ENCODE assay signal across 23 cellular contexts in genomic region chr10:47259521-47259920, GRCh38. TPM values are rescaled to one million over a fixed set of nuclear protein-coding genes. Genes with fewer than 3 reads are reported as not detected.
DNase-seq lines count a peak whose midpoint lies in the region; ATAC-seq and TF ChIP-seq lines count a peak whose summit lies in the region.
"Had no signal": no experiment of that assay in that cellular context is flagged by ENCODE, and none has a peak within 500 bp of the region (broad histone marks: within the 10 kb centered on the region; RNA-seq: fewer than 3 reads in every experiment).

No MANE protein-coding gene starts in this region.

- H3F3A ChIP-seq in Loucy (ENCODE audit: low read depth): peaks cover 4% of the 10 kb centered on the region; the same call in 1 of the 2 replicates

- 75 to 81% methylated on average over 4 to 5 of the region's 5 CpGs for WGBS in tibial nerve, 2 donors

- H4K20me1 ChIP-seq in Loucy (ENCODE audit: insufficient read depth, low read length, poor library complexity, severe bottlenecking): no peaks in the 10 kb centered on the region

- no peak overlapping the region for H2AFZ ChIP-seq in Loucy (ENCODE audit: low read length)

- H3K4me1 ChIP-seq in Loucy (ENCODE audit: insufficient read depth, low read length, poor library complexity, severe bottlenecking) (peaks cover 98% of the 10 kb centered on the region), tibial nerve (peaks cover 0 to 7% (median 0%) of the 10 kb centered on the region in 4 donors)
- H3K4me1 ChIP-seq: gastroesophageal sphincter, psoas muscle, upper lobe of right lung had no signal

- H3K79me2 ChIP-seq in Loucy (ENCODE audit: insufficient read depth, low read length): no peaks in the 10 kb centered on the region

- no peaks in the 10 kb centered on the region for H3K27me3 Mint-ChIP-seq in memory B cell
- no peaks in the 10 kb centered on the region for H3K27me3 Mint-ChIP-seq in stimulated activated naive CD8-positive, alpha-beta T cell treated with anti-CD3 and anti-CD28 coated beads, Interleukin-15, amount 100 ng/mL, for 72 hours

- no peak for ATAC-seq in memory B cell (ENCODE audit: low read depth)
- ATAC-seq in stimulated activated naive CD8-positive, alpha-beta T cell treated with anti-CD3 and anti-CD28 coated beads, Interleukin-15, amount 100 ng/mL, for 72 hours: no peak
- ATAC-seq in GM18505 (IDR thresholded peaks at IDR 0.05; ENCODE audit: unreplicated experiment): no peak
- ATAC-seq: gastroesophageal sphincter, HepG2, left colon, psoas muscle, upper lobe of right lung had no signal

- H3K9me3 Mint-ChIP-seq in memory B cell: no peaks in the 10 kb centered on the region
- H3K9me3 Mint-ChIP-seq in stimulated activated naive CD8-positive, alpha-beta T cell treated with anti-CD3 and anti-CD28 coated beads, Interleukin-15, amount 100 ng/mL, for 72 hours: peaks cover 14 to 19% of the 10 kb centered on the region in 2 donors

- H3K4me1 Mint-ChIP-seq in memory B cell: peaks cover 46% of the 10 kb centered on the region
- H3K4me1 Mint-ChIP-seq in stimulated activated naive CD8-positive, alpha-beta T cell treated with anti-CD3 and anti-CD28 coated beads, Interleukin-15, amount 100 ng/mL, for 72 hours: peaks cover 94% of the 10 kb centered on the region

- TF ChIP-seq CTCF in Loucy (conservative IDR thresholded peaks at IDR 0.05; ENCODE audit: low read length): no peak
- no peak for TF ChIP-seq CTCF in tibial nerve (IDR thresholded peaks at IDR 0.05)

- no peaks in the 10 kb centered on the region for H3K27me3 ChIP-seq in Loucy (ENCODE audit: insufficient read depth, low read length, poor library complexity, severe bottlenecking)
- no peaks in the 10 kb centered on the region for H3K27me3 ChIP-seq in tibial nerve
- H3K27me3 ChIP-seq: brain microvascular endothelial cell had no signal

- H3K4me3 Mint-ChIP-seq in memory B cell: no peak overlapping the region
- no peak overlapping the region for H3K4me3 Mint-ChIP-seq in stimulated activated naive CD8-positive, alpha-beta T cell treated with anti-CD3 and anti-CD28 coated beads, Interleukin-15, amount 100 ng/mL, for 72 hours

- DNase-seq in activated effector memory CD4-positive, alpha-beta T cell treated with anti-CD3 and anti-CD28 coated beads, Interleukin-2, amount 50 U/mL, for 16 hours: peak; percentile 38
- DNase-seq in activated effector memory CD4-positive, alpha-beta T cell treated with Interleukin-2 at 50 U/mL for 16 hours: no peak
- DNase-seq in memory B cell (ENCODE audit: low spot score in 2 of 2) (no peak), tibial nerve (ENCODE audit: low spot score in 2 of 2) (no peak), NCI-H2196 (lab: John Stamatoyannopoulos, UW; ENCODE audit: unreplicated experiment) (no peak)
- DNase-seq in stimulated activated naive CD8-positive, alpha-beta T cell treated with anti-CD3 and anti-CD28 coated beads, Interleukin-15, amount 100 ng/mL, for 72 hours: no peak
- DNase-seq: ACHN, brain microvascular endothelial cell, Calu3, dorsolateral prefrontal cortex, hippocampal formation, Kasumi-1, mesenchymal stem cell, MV-4-11, NCI-H69, psoas muscle, SW 1271, upper lobe of right lung had no signal

- TF ChIP-seq POLR2A in tibial nerve (IDR thresholded peaks at IDR 0.05): no peak
- no peak for TF ChIP-seq POLR2A in GM18505 (IDR thresholded peaks at IDR 0.05; ENCODE audit: borderline replicate concordance, extremely low read depth, insufficient read depth, insufficient read length)

- no peak overlapping the region for H3K4me2 ChIP-seq in Loucy (ENCODE audit: low read depth, low read length, poor library complexity, severe bottlenecking)

- H3K36me3 ChIP-seq in Loucy (ENCODE audit: insufficient read depth, low read length): no peaks in the 10 kb centered on the region
- H3K36me3 ChIP-seq in tibial nerve: no peaks in the 10 kb centered on the region
- H3K36me3 ChIP-seq: brain microvascular endothelial cell, gastroesophageal sphincter, upper lobe of right lung had no signal

- H3K27ac Mint-ChIP-seq in memory B cell: peak overlapping the region; percentile 94
- H3K27ac Mint-ChIP-seq in stimulated activated naive CD8-positive, alpha-beta T cell treated with anti-CD3 and anti-CD28 coated beads, Interleukin-15, amount 100 ng/mL, for 72 hours: peak overlapping the region; percentile 38 to 97

- H3K36me3 Mint-ChIP-seq in memory B cell: no peaks in the 10 kb centered on the region

- no peaks in the 10 kb centered on the region for H3K9me2 ChIP-seq in Loucy (replicated peaks; ENCODE audit: low read depth, low read length)

- H3K9ac ChIP-seq in Loucy (ENCODE audit: low read depth, low read length, poor library complexity, severe bottlenecking): peak overlapping the region; percentile 78

- H3K4me3 ChIP-seq in Loucy (ENCODE audit: low read length, poor library complexity, severe bottlenecking) (no peak overlapping the region), tibial nerve (no peak overlapping the region)
- H3K4me3 ChIP-seq: dorsolateral prefrontal cortex, gastroesophageal sphincter, psoas muscle, upper lobe of right lung had no signal

- no peak overlapping the region for H3K27ac ChIP-seq in tibial nerve
- H3K27ac ChIP-seq: brain microvascular endothelial cell, dorsolateral prefrontal cortex, gastroesophageal sphincter, psoas muscle, upper lobe of right lung had no signal

- TF ChIP-seq EP300 in tibial nerve (IDR thresholded peaks at IDR 0.05): no peak

- no peaks in the 10 kb centered on the region for H3K9me3 ChIP-seq in Loucy (ENCODE audit: insufficient read depth, low read depth, low read length)
- H3K9me3 ChIP-seq in tibial nerve: no peaks in the 10 kb centered on the region
- H3K9me3 ChIP-seq: gastroesophageal sphincter, psoas muscle, upper lobe of right lung had no signal

RNA-seq across cellular contexts. Expression of gene GDF10, which starts 40.5 kb away (rescaled TPM):
- total RNA-seq in tibial nerve: 10 to 100 TPM; 10.2 to 48.2 (median 22.9) TPM
- total RNA-seq: Calu3, HepG2 had no signal
